In the genomic region with DNA sequence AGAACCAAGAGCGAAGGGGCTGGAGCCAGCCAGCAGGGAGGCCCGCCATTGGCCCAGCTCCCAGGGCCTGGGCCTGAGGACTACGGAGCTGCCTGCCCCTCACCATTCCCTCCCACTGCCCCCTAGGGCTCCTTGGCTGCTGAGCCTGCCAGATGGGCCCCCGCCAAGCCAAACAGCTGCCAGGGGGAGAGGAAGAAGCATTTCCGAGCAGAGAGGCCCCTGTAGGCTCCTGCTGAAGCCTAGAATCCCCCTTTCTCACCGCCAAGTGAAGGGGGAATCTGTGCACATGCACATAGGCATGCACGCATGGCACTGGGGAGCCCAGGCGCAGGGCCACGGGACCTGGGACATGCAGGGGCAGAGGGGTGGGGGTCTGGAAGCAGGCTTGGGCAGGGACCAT, we compare ENCODE assay signal across 15 cellular contexts. TPM values are rescaled to one million over a fixed set of nuclear protein-coding genes. Genes with fewer than 3 reads are reported as not detected.
DNase-seq lines count a peak whose midpoint lies in the region; ATAC-seq, FAIRE-seq and TF ChIP-seq lines count a peak whose summit lies in the region.
"Had no signal": no experiment of that assay in that cellular context is flagged by ENCODE, and none has a peak within 500 bp of the region (broad histone marks: within the 10 kb centered on the region; RNA-seq: fewer than 3 reads in every experiment).

No MANE protein-coding gene starts in this region.

- no peak for ATAC-seq in SK-N-SH treated with all-trans-retinoic acid at 6 μM for 48 hours
- no peak for ATAC-seq in activated T-cell treated with anti-CD3 and anti-CD28 coated beads, Interleukin-2, amount 50 U/mL, for 72 hours (replicated peaks in 1 of 2)
- ATAC-seq: stimulated activated effector memory CD8-positive, alpha-beta T cell treated with anti-CD3 and anti-CD28 coated beads, Interleukin-12 subunit alpha, Interleukin-12 subunit beta, amount 100 ng/mL, for 72 hours had no signal

- H3K4me1 ChIP-seq in SK-N-SH (ENCODE audit: control insufficient read depth in 1 of 2, insufficient read depth in 2 of 2, low read depth in 1 of 2, low read length in 1 of 2) (peaks cover 0 to 39% of the 10 kb centered on the region in 2 experiments; a peak in 1 of 4 replicates), kidney (ENCODE audit: control insufficient read depth in 1 of 2, insufficient read depth in 1 of 2, low read depth in 1 of 2, low read length in 2 of 2) (peaks cover 0 to 4% of the 10 kb centered on the region in 2 donors), uterus (peaks cover 6 to 25% of the 10 kb centered on the region in 2 donors)

- H3K27me3 Mint-ChIP-seq in activated T-cell treated with anti-CD3 and anti-CD28 coated beads, Interleukin-2, amount 50 U/mL, for 72 hours (ENCODE audit: low read depth), result peaks cover 14% of the 10 kb centered on the region

- H3K36me3 ChIP-seq in SK-N-SH (replicated peaks in 1 of 2; ENCODE audit: control insufficient read depth in 1 of 2, insufficient read depth in 2 of 2, low read length in 1 of 2) (no peaks in the 10 kb centered on the region), kidney (ENCODE audit: control insufficient read depth in 1 of 2, insufficient read depth in 2 of 2, low read length in 2 of 2) (no peaks in the 10 kb centered on the region), uterus (no peaks in the 10 kb centered on the region)
- H3K36me3 ChIP-seq: cardiac muscle cell had no signal

- H3K9me3 Mint-ChIP-seq in activated T-cell treated with anti-CD3 and anti-CD28 coated beads, Interleukin-2, amount 50 U/mL, for 72 hours, result no peaks in the 10 kb centered on the region
- H3K9me3 Mint-ChIP-seq: activated CD4-positive, alpha-beta memory T cell treated with anti-CD3 and anti-CD28 coated beads for 36 hours; stimulated activated effector memory CD8-positive, alpha-beta T cell treated with anti-CD3 and anti-CD28 coated beads, Interleukin-12 subunit alpha, Interleukin-12 subunit beta, amount 100 ng/mL, for 72 hours had no signal

- no peak for TF ChIP-seq RAD21 in SK-N-SH (IDR thresholded peaks at IDR 0.05; ENCODE audit: low read length)

- H4K20me1 ChIP-seq in SK-N-SH (ENCODE audit: insufficient read depth), result no peaks in the 10 kb centered on the region

- no peak overlapping the region for H2AFZ ChIP-seq in SK-N-SH (ENCODE audit: low read depth)

- no peak for TF ChIP-seq POLR2A in uterus (IDR thresholded peaks at IDR 0.05)

- H3F3A ChIP-seq in SK-N-SH (replicated peaks; ENCODE audit: insufficient read depth), result no peaks in the 10 kb centered on the region

- CTCF ChIA-PET in SK-N-SH (lab: Yijun Ruan, JAX), result interaction anchor here (1.0 to 2.0 kb wide), 6 partner anchors 9 to 360 kb away, joined by 3 to 8 read pairs (median 4); a partner anchor contains a TSS
- CTCF ChIA-PET in RWPE1 (lab: Yijun Ruan, JAX), result no interaction called here

- TF ChIP-seq CTCF in SK-N-SH (IDR thresholded peaks at IDR 0.05) (no peak), kidney (IDR thresholded peaks at IDR 0.05; ENCODE audit: borderline replicate concordance, extremely low read depth, insufficient read depth) (no peak), uterus (IDR thresholded peaks at IDR 0.05) (no peak), RWPE1 (conservative IDR thresholded peaks at IDR 0.05; ENCODE audit: low read depth) (no peak)

- H3K4me1 Mint-ChIP-seq in activated T-cell treated with anti-CD3 and anti-CD28 coated beads, Interleukin-2, amount 50 U/mL, for 72 hours (ENCODE audit: low read depth), result no peaks in the 10 kb centered on the region

- H3K9me3 ChIP-seq in SK-N-SH (no peaks in the 10 kb centered on the region), kidney (ENCODE audit: control insufficient read depth in 1 of 2, low read length in 2 of 2) (no peaks in the 10 kb centered on the region), uterus (no peaks in the 10 kb centered on the region)

- H3K79me2 ChIP-seq in SK-N-SH (ENCODE audit: insufficient read depth), result no peaks in the 10 kb centered on the region

- H3K4me3 ChIP-seq in SK-N-SH (ENCODE audit: low read depth in 2 of 2, low read length in 1 of 2), result no peak overlapping the region
- no peak overlapping the region for H3K4me3 ChIP-seq in kidney (ENCODE audit: low read length in 2 of 2)
- no peak overlapping the region for H3K4me3 ChIP-seq in uterus
- H3K4me3 ChIP-seq: cardiac muscle cell had no signal

- H3K9ac ChIP-seq in SK-N-SH (no peak overlapping the region), kidney (ENCODE audit: low read length in 2 of 2) (no peak overlapping the region)

- H3K36me3 Mint-ChIP-seq in activated T-cell treated with anti-CD3 and anti-CD28 coated beads, Interleukin-2, amount 50 U/mL, for 72 hours (ENCODE audit: insufficient read depth in 2 of 2), result no peaks in the 10 kb centered on the region
- H3K36me3 Mint-ChIP-seq: activated CD4-positive, alpha-beta memory T cell treated with anti-CD3 and anti-CD28 coated beads for 36 hours; stimulated activated effector memory CD8-positive, alpha-beta T cell treated with anti-CD3 and anti-CD28 coated beads, Interleukin-12 subunit alpha, Interleukin-12 subunit beta, amount 100 ng/mL, for 72 hours had no signal

- WGBS in SK-N-SH (ENCODE audit: low lambda C conversion rate), result 100% methylated on average over 1 of the region's 9 CpGs

- no peaks in the 10 kb centered on the region for H3K9me2 ChIP-seq in SK-N-SH

- TF ChIP-seq EP300 in SK-N-SH (IDR thresholded peaks at IDR 0.05; ENCODE audit: borderline replicate concordance in 1 of 2, low read depth in 1 of 2, low read length in 1 of 2), result no peak

- H3K27ac Mint-ChIP-seq in activated T-cell treated with anti-CD3 and anti-CD28 coated beads, Interleukin-2, amount 50 U/mL, for 72 hours, result no peak overlapping the region
- H3K27ac Mint-ChIP-seq: activated CD4-positive, alpha-beta memory T cell treated with anti-CD3 and anti-CD28 coated beads for 36 hours; stimulated activated effector memory CD8-positive, alpha-beta T cell treated with anti-CD3 and anti-CD28 coated beads, Interleukin-12 subunit alpha, Interleukin-12 subunit beta, amount 100 ng/mL, for 72 hours had no signal

- peak; percentile 67 for DNase-seq in SK-N-SH
- peak; percentile 76 for DNase-seq in astrocyte of the hippocampus (ENCODE audit: low read depth, low spot score)
- peak; percentile 70 for DNase-seq in kidney
- DNase-seq in uterus, result peak; percentile 74 to 83
- DNase-seq in RWPE1 (ENCODE audit: low spot score), result no peak
- DNase-seq in RPMI8226, result no peak
- no peak for DNase-seq in activated T-cell treated with anti-CD3 and anti-CD28 coated beads, Interleukin-2, amount 50 U/mL, for 72 hours
- DNase-seq: activated CD4-positive, alpha-beta memory T cell treated with anti-CD3 and anti-CD28 coated beads for 36 hours; activated effector memory CD4-positive, alpha-beta T cell treated with Interleukin-2 at 50 U/mL for 16 hours; Calu3; OCI-M1; stimulated activated CD4-positive, alpha-beta T cell treated with anti-CD3 and anti-CD28 coated beads, Interleukin-4, amount 100 ng/mL, for 1 hour had no signal

- peaks cover 9% of the 10 kb centered on the region; the same call in 1 of the 2 replicates for H3K27me3 ChIP-seq in SK-N-SH (ENCODE audit: insufficient read depth)
- H3K27me3 ChIP-seq in uterus, result no peaks in the 10 kb centered on the region
- H3K27me3 ChIP-seq: cardiac muscle cell had no signal

- H3K27ac ChIP-seq in SK-N-SH (ENCODE audit: low read depth in 2 of 2, low read length in 1 of 2), result peak overlapping the region in 1 of 2 experiments; percentile 11; a peak in 1 of 4 replicates
- peak overlapping the region; percentile 28 to 32 for H3K27ac ChIP-seq in kidney (ENCODE audit: low read depth in 2 of 2, low read length in 2 of 2)
- peak overlapping the region; percentile 70 to 76 for H3K27ac ChIP-seq in uterus
- H3K27ac ChIP-seq in RWPE1, result no peak overlapping the region
- H3K27ac ChIP-seq: cardiac muscle cell had no signal

- POLR2A ChIA-PET in SK-N-SH (lab: Yijun Ruan, JAX) (no interaction called here), RWPE1 (lab: Yijun Ruan, JAX; ENCODE audit: low non-redundant PET) (no interaction called here)

- FAIRE-seq in kidney (lab: Jason Lieb, UNC), result no peak

- peak overlapping the region; percentile 28; the same call in 1 of the 2 replicates for H3K4me2 ChIP-seq in SK-N-SH

- intact Hi-C loops in kidney (cut with DNase I) (no loop called here), uterus (cut with DNase I; ENCODE audit: low total_unique reads) (no loop called here)

- no peak overlapping the region for H3K4me3 Mint-ChIP-seq in activated T-cell treated with anti-CD3 and anti-CD28 coated beads, Interleukin-2, amount 50 U/mL, for 72 hours
- H3K4me3 Mint-ChIP-seq: activated CD4-positive, alpha-beta memory T cell treated with anti-CD3 and anti-CD28 coated beads for 36 hours; stimulated activated effector memory CD8-positive, alpha-beta T cell treated with anti-CD3 and anti-CD28 coated beads, Interleukin-12 subunit alpha, Interleukin-12 subunit beta, amount 100 ng/mL, for 72 hours had no signal

TF ChIP-seq in SK-N-SH, 30 proteins besides CTCF, POLR2A, EP300 and RAD21 (continues in another document):
- TF ChIP-seq RFX5 (IDR thresholded peaks at IDR 0.05; ENCODE audit: low read length), result no peak

TF ChIP-seq in SK-N-SH treated with all-trans-retinoic acid at 6 μM for 48 hours, 23 proteins besides CTCF, POLR2A, EP300 and RAD21 (continues in another document):
- TF ChIP-seq, protein P1, sequence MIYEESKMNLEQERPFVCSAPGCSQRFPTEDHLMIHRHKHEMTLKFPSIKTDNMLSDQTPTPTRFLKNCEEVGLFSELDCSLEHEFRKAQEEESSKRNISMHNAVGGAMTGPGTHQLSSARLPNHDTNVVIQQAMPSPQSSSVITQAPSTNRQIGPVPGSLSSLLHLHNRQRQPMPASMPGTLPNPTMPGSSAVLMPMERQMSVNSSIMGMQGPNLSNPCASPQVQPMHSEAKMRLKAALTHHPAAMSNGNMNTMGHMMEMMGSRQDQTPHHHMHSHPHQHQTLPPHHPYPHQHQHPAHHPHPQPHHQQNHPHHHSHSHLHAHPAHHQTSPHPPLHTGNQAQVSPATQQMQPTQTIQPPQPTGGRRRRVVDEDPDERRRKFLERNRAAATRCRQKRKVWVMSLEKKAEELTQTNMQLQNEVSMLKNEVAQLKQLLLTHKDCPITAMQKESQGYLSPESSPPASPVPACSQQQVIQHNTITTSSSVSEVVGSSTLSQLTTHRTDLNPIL (CRISPR knock-in tag; IDR thresholded peaks at IDR 0.05; ENCODE audit: low read depth), result no peak
- TF ChIP-seq ZNF70 (CRISPR knock-in tag; IDR thresholded peaks at IDR 0.05), result no peak

RNA-seq across cellular contexts. Expression of a gene that starts 28.5 kb away (rescaled TPM):
- polyA plus RNA-seq in SK-N-SH (2012; rRNA removed) (56.9 and 57.0 TPM in 2 replicates), kidney (ENCODE audit: insufficient read depth, low read depth, low replicate concordance) (103 TPM)
- 31.9 and 44.3 TPM in 2 replicates for polyA plus RNA-seq in SK-N-SH (2012; cell fraction: cytosol; rRNA removed)
- 33.1 and 37.4 TPM in 2 replicates for polyA plus RNA-seq in SK-N-SH (2012; cell fraction: nucleus; rRNA removed)
- total RNA-seq in kidney (36.4 TPM), uterus (10 to 100 TPM; 23.1 to 87.4 (median 36.4) TPM)
- 10 to 100 TPM; 60.1 to 69.7 TPM for total RNA-seq in activated T-cell treated with anti-CD3 and anti-CD28 coated beads, Interleukin-2, amount 50 U/mL, for 72 hours

RNA-seq across cellular contexts. Expression of a gene that starts 53.9 kb away (rescaled TPM):
- polyA plus RNA-seq in SK-N-SH (2012; rRNA removed) (81.0 and 130 TPM in 2 replicates), kidney (ENCODE audit: insufficient read depth, low read depth, low replicate concordance) (111 TPM)
- 42.6 and 66.6 TPM in 2 replicates for polyA plus RNA-seq in SK-N-SH (2012; cell fraction: cytosol; rRNA removed)
- polyA plus RNA-seq in SK-N-SH (2012; cell fraction: nucleus; rRNA removed), result 412 and 501 TPM in 2 replicates
- total RNA-seq in kidney (36.3 TPM), uterus (100 to 1,000 TPM in 3 of 4 donors, 10 to 100 TPM in 1; 81.0 to 247 (median 156) TPM)
- total RNA-seq in activated T-cell treated with anti-CD3 and anti-CD28 coated beads, Interleukin-2, amount 50 U/mL, for 72 hours, result 10 to 100 TPM; 65.2 to 67.1 TPM

Comparison
In these comparisons a context has a peak if more than half of its experiments do, and no peak if none do; other contexts are left out.
1. DNase-seq: peak in SK-N-SH (single experiment), astrocyte of the hippocampus (single experiment), kidney (single experiment) and uterus (2 of 2); none in RWPE1 (single experiment), RPMI8226 (single experiment) and activated T-cell treated with anti-CD3 and anti-CD28 coated beads, Interleukin-2, amount 50 U/mL, for 72 hours (0 of 2).